18 cellular contexts compared by ENCODE assay signal in genomic region chr7:133573554-133574265, GRCh38.
DNase-seq lines count a peak whose midpoint lies in the region; ATAC-seq, FAIRE-seq and TF ChIP-seq lines count a peak whose summit lies in the region.
"Had no signal": no experiment of that assay in that cellular context is flagged by ENCODE, and none has a peak within 500 bp of the region (broad histone marks: within the 10 kb centered on the region; RNA-seq: fewer than 3 reads in every experiment).

No MANE protein-coding gene starts in this region.

- TF ChIP-seq RAD21 in K562 (CRISPR knock-in tag; conservative IDR thresholded peaks at IDR 0.05 in 1 of 2, IDR thresholded peaks at IDR 0.05 in 1 of 2): no peak

- no peaks in the 10 kb centered on the region for H3K9me1 ChIP-seq in K562 (ENCODE audit: control insufficient read depth, insufficient read depth, low read length)

- H3K9ac ChIP-seq in K562 (ENCODE audit: insufficient read depth in 1 of 2, low read depth in 2 of 2, low read length in 2 of 2): no peak overlapping the region
- H3K9ac ChIP-seq: BLaER1, KMS-11 had no signal

- no peaks in the 10 kb centered on the region for H3K4me1 ChIP-seq in CD4-positive, CD25-positive, alpha-beta regulatory T cell (ENCODE audit: control insufficient read depth, insufficient read depth, low read length, poor library complexity, severe bottlenecking)
- H3K4me1 ChIP-seq in K562 (replicated peaks in 1 of 2; ENCODE audit: control insufficient read depth in 2 of 2, insufficient read depth in 2 of 2, low read length in 2 of 2): no peaks in the 10 kb centered on the region
- H3K4me1 ChIP-seq: BLaER1 had no signal

- peaks cover 0 to 2% (median 0%) of the 10 kb centered on the region in 7 donors for H3K9me3 Mint-ChIP-seq in CD4-positive, CD25-positive, alpha-beta regulatory T cell
- H3K9me3 Mint-ChIP-seq in stimulated activated memory B cell treated with anti-CD40 and anti-IgM and Interleukin-4, amounts not matched to agents 10 μg/mL and 1 μg/mL and 100 μg/mL, for 72 hours: no peaks in the 10 kb centered on the region
- H3K9me3 Mint-ChIP-seq: CD8-positive, alpha-beta memory T cell had no signal

- H3K36me3 ChIP-seq in CD4-positive, CD25-positive, alpha-beta regulatory T cell (ENCODE audit: control insufficient read depth, insufficient read depth, low read length): no peaks in the 10 kb centered on the region
- no peaks in the 10 kb centered on the region for H3K36me3 ChIP-seq in K562 (ENCODE audit: control insufficient read depth, insufficient read depth, low read length)
- H3K36me3 ChIP-seq: BLaER1 had no signal

- no peaks in the 10 kb centered on the region for H4K20me1 ChIP-seq in K562 (replicated peaks; ENCODE audit: control insufficient read depth, insufficient read depth, low read length)
- H4K20me1 ChIP-seq: BLaER1 had no signal

- no peak for TF ChIP-seq POLR2A in K562 (conservative IDR thresholded peaks at IDR 0.05)

- no peak overlapping the region for H3K4me3 Mint-ChIP-seq in CD4-positive, CD25-positive, alpha-beta regulatory T cell
- no peak overlapping the region for H3K4me3 Mint-ChIP-seq in stimulated activated memory B cell treated with anti-CD40 and anti-IgM and Interleukin-4, amounts not matched to agents 10 μg/mL and 1 μg/mL and 100 μg/mL, for 72 hours
- H3K4me3 Mint-ChIP-seq: CD8-positive, alpha-beta memory T cell had no signal

- POLR2A ChIA-PET in K562 (lab: Yijun Ruan, JAX): no interaction called here

- no peaks in the 10 kb centered on the region for H3K36me3 Mint-ChIP-seq in CD4-positive, CD25-positive, alpha-beta regulatory T cell
- peaks cover 10% of the 10 kb centered on the region for H3K36me3 Mint-ChIP-seq in stimulated activated memory B cell treated with anti-CD40 and anti-IgM and Interleukin-4, amounts not matched to agents 10 μg/mL and 1 μg/mL and 100 μg/mL, for 72 hours

- 23% methylated on average over 4 of the region's 4 CpGs for WGBS in K562 (ENCODE audit: insufficient coverage, low coverage, missing lambda C conversion rate)

- TF ChIP-seq EP300 in K562 (IDR thresholded peaks at IDR 0.05; ENCODE audit: low read length): no peak

- DNase-seq in CD4-positive, CD25-positive, alpha-beta regulatory T cell: no peak
- DNase-seq in NCI-H69 (lab: John Stamatoyannopoulos, UW): peak; percentile 19
- DNase-seq in K562 (ENCODE audit: extremely low read depth in 1 of 4, low spot score in 3 of 4): no peak
- DNase-seq in NCI-H82 treated with DMSO at 0.1 percent for 48 hours (lab: John Stamatoyannopoulos, UW; ENCODE audit: unreplicated experiment): no peak
- no peak for DNase-seq in NAMALWA (ENCODE audit: low spot score)
- DNase-seq in stimulated activated CD4-positive, alpha-beta T cell treated with anti-CD3 and anti-CD28 coated beads, Interleukin-4, amount 100 ng/mL, for 24 hours: no peak
- DNase-seq: CD8-positive, alpha-beta memory T cell; COR-L47; DMS79; GF-D8; GOT3; H7 had no signal

- H2AFZ ChIP-seq in K562 (ENCODE audit: low read depth, low read length): no peak overlapping the region

- H3K79me2 ChIP-seq in K562 (ENCODE audit: control insufficient read depth, insufficient read depth, low read length): no peaks in the 10 kb centered on the region

- intact Hi-C loops in K562 (cut with micrococcal nuclease): no loop called here

- in situ Hi-C loops in K562 (cut with MboI): no loop called here

- H3K27me3 ChIP-seq in CD4-positive, CD25-positive, alpha-beta regulatory T cell (ENCODE audit: control insufficient read depth, insufficient read depth, low read length): no peaks in the 10 kb centered on the region
- no peaks in the 10 kb centered on the region for H3K27me3 ChIP-seq in K562 (ENCODE audit: control insufficient read depth in 2 of 2, insufficient read depth in 2 of 2, low read length in 2 of 2)
- H3K27me3 ChIP-seq: BLaER1 had no signal

- no peak for FAIRE-seq in K562 (lab: Jason Lieb, UNC)
- FAIRE-seq: D721Med, HepG2 had no signal

- no peak overlapping the region for H3K27ac ChIP-seq in CD4-positive, CD25-positive, alpha-beta regulatory T cell (ENCODE audit: insufficient read depth, low read length, poor library complexity, severe bottlenecking)
- H3K27ac ChIP-seq in K562 (ENCODE audit: extremely low read depth, low read depth, low read length): no peak overlapping the region
- H3K27ac ChIP-seq: BLaER1, KMS-11 had no signal

- peaks cover 8 to 19% (median 12%) of the 10 kb centered on the region in 4 donors for H3K4me1 Mint-ChIP-seq in CD4-positive, CD25-positive, alpha-beta regulatory T cell
- H3K4me1 Mint-ChIP-seq in stimulated activated memory B cell treated with anti-CD40 and anti-IgM and Interleukin-4, amounts not matched to agents 10 μg/mL and 1 μg/mL and 100 μg/mL, for 72 hours: no peaks in the 10 kb centered on the region

- ATAC-seq in CD4-positive, CD25-positive, alpha-beta regulatory T cell (ENCODE audit: low read depth in 2 of 2): no peak
- no peak for ATAC-seq in K562
- peak; percentile 53 for ATAC-seq in stimulated activated memory B cell treated with anti-CD40 and anti-IgM and Interleukin-4, amounts not matched to agents 10 μg/mL and 1 μg/mL and 100 μg/mL, for 72 hours
- ATAC-seq: HCT116, HepG2 had no signal

- H3K27ac Mint-ChIP-seq in CD4-positive, CD25-positive, alpha-beta regulatory T cell: peak overlapping the region in 2 of 3 donors; percentile 15 to 27
- H3K27ac Mint-ChIP-seq in stimulated activated memory B cell treated with anti-CD40 and anti-IgM and Interleukin-4, amounts not matched to agents 10 μg/mL and 1 μg/mL and 100 μg/mL, for 72 hours: no peak overlapping the region
- H3K27ac Mint-ChIP-seq: CD8-positive, alpha-beta memory T cell had no signal

- H3K9me3 ChIP-seq in CD4-positive, CD25-positive, alpha-beta regulatory T cell (ENCODE audit: control insufficient read depth in 2 of 2, low read length in 2 of 2): no peaks in the 10 kb centered on the region
- no peaks in the 10 kb centered on the region for H3K9me3 ChIP-seq in K562 (replicated peaks; ENCODE audit: control insufficient read depth, insufficient read depth, low read depth, low read length)
- H3K9me3 ChIP-seq: BLaER1 had no signal

- no TSS peak for BruUV-seq in K562 (replicated peaks; lab: Mats Ljungman, UMichigan)

- no peaks in the 10 kb centered on the region for H3K27me3 Mint-ChIP-seq in CD4-positive, CD25-positive, alpha-beta regulatory T cell
- H3K27me3 Mint-ChIP-seq in stimulated activated memory B cell treated with anti-CD40 and anti-IgM and Interleukin-4, amounts not matched to agents 10 μg/mL and 1 μg/mL and 100 μg/mL, for 72 hours: no peaks in the 10 kb centered on the region
- H3K27me3 Mint-ChIP-seq: CD8-positive, alpha-beta memory T cell had no signal

- CTCF ChIA-PET in K562 (lab: Yijun Ruan, JAX; ENCODE audit: low intra/inter-chr PET ratio): no interaction called here

- no peak for TF ChIP-seq CTCF in K562 (IDR thresholded peaks at IDR 0.05 in 2 of 3, conservative IDR thresholded peaks at IDR 0.05 in 1 of 3; ENCODE audit: insufficient read depth in 2 of 3, low read depth in 1 of 3, low read length in 3 of 3)

- no peak overlapping the region for H3K4me2 ChIP-seq in K562 (ENCODE audit: insufficient read depth, low read length)
- H3K4me2 ChIP-seq: BLaER1, KMS-11 had no signal

- no peak overlapping the region for H3K4me3 ChIP-seq in CD4-positive, CD25-positive, alpha-beta regulatory T cell (ENCODE audit: low read depth, low read length)
- no peak overlapping the region for H3K4me3 ChIP-seq in K562
- H3K4me3 ChIP-seq: BLaER1 had no signal

TF ChIP-seq in K562, 482 proteins besides CTCF, POLR2A, EP300 and RAD21 (continues in another document):
- TF ChIP-seq ZNF589 (CRISPR knock-in tag; IDR thresholded peaks at IDR 0.05; ENCODE audit: low read depth) (no peak), RBM39 (optimal IDR thresholded peaks at IDR 0.05; ENCODE audit: low read depth, low read length) (no peak), HNRNPUL1 (IDR thresholded peaks at IDR 0.05; ENCODE audit: low read length) (no peak), DACH1 (IDR thresholded peaks at IDR 0.05; ENCODE audit: partially characterized antibody) (peak; percentile 95), ETV6 (IDR thresholded peaks at IDR 0.05; ENCODE audit: borderline replicate concordance in 1 of 2, low read depth in 2 of 2, low read length in 1 of 2) (no peak), ETV6 (CRISPR knock-in tag; IDR thresholded peaks at IDR 0.05; ENCODE audit: borderline replicate concordance) (peak; percentile 65; the same call in 1 of the 2 replicates), GMEB1 (CRISPR knock-in tag; IDR thresholded peaks at IDR 0.05) (no peak), ZNF121 (CRISPR knock-in tag; conservative IDR thresholded peaks at IDR 0.05) (0 out of 2 replicates have a peak, but pooled peaks have one; percentile 10), EWSR1 (IDR thresholded peaks at IDR 0.05; ENCODE audit: borderline replicate concordance, low read depth, partially characterized antibody) (no peak), ZNF274 (IDR thresholded peaks at IDR 0.05; ENCODE audit: borderline replicate concordance, low read depth, low read length) (no peak)
